In genomic region chr6:157323114-157323923, GRCh38 we compare ENCODE assay signal across 8 cellular contexts. TPM values are rescaled to one million over a fixed set of nuclear protein-coding genes. Genes with fewer than 3 reads are reported as not detected.
A peak's percentile ranks its signal among the peaks of the same experiment; 100 is the strongest.
DNase-seq lines count a peak whose midpoint lies in the region; ATAC-seq and TF ChIP-seq lines count a peak whose summit lies in the region.

Gene TMEM242, minus strand, starts transcription at chr6:157323519. Its CDS starts 20 bp downstream, at chr6:157323499.

- peak; percentile 94 for DNase-seq in AG20443 (ENCODE audit: low spot score)
- peak; percentile 82 to 86 for DNase-seq in activated CD4-positive, alpha-beta T cell treated with anti-CD3 and anti-CD28 coated beads, Interleukin-2, amount 50 U/mL, for 4 hours
- DNase-seq in effector memory CD8-positive, alpha-beta T cell: peak; percentile 84 to 92 (median 87)
- DNase-seq in mesothelial cell of epicardium (ENCODE audit: low spot score in 2 of 2, unreplicated experiment in 2 of 2): peak; percentile 75 to 91
- peak; percentile 75 to 80 for DNase-seq in stimulated activated CD8-positive, alpha-beta memory T cell treated with anti-CD3 and anti-CD28 coated beads, Interleukin-2, amount 100 ng/mL, for 1 hour (ENCODE audit: low read depth in 2 of 2)
- no peak for DNase-seq in amygdala (lab: John Stamatoyannopoulos, UW)

- peak; percentile 27 for TF ChIP-seq CTCF in mesothelial cell of epicardium (IDR thresholded peaks at IDR 0.05; ENCODE audit: unreplicated experiment)

- no peaks in the 10 kb centered on the region for H3K9me3 Mint-ChIP-seq in effector memory CD8-positive, alpha-beta T cell
- H3K9me3 Mint-ChIP-seq in mesothelial cell of epicardium: no peaks in the 10 kb centered on the region

- H3K27ac Mint-ChIP-seq in effector memory CD8-positive, alpha-beta T cell: peak within 1 kb of the TSS; percentile 89 to 94
- peak within 1 kb of the TSS; percentile 99 for H3K27ac Mint-ChIP-seq in mesothelial cell of epicardium

- ATAC-seq in GM19397 (IDR thresholded peaks at IDR 0.05; ENCODE audit: unreplicated experiment) (peak; percentile 91), HG03571 (IDR thresholded peaks at IDR 0.05; ENCODE audit: unreplicated experiment) (peak; percentile 86)
- peak; percentile 92 for ATAC-seq in effector memory CD8-positive, alpha-beta T cell (replicated peaks)

- H3K36me3 Mint-ChIP-seq in effector memory CD8-positive, alpha-beta T cell (ENCODE audit: insufficient read depth): peaks cover 18% of the 10 kb centered on the region
- H3K36me3 Mint-ChIP-seq in mesothelial cell of epicardium: peaks cover 4% of the 10 kb centered on the region

- peak within 1 kb of the TSS; percentile 95 to 98 for H3K4me3 Mint-ChIP-seq in effector memory CD8-positive, alpha-beta T cell
- peak within 1 kb of the TSS; percentile 97 for H3K4me3 Mint-ChIP-seq in mesothelial cell of epicardium

- peaks cover 14 to 17% of the 10 kb centered on the region in 2 donors for H3K4me1 Mint-ChIP-seq in effector memory CD8-positive, alpha-beta T cell (ENCODE audit: low read depth in 2 of 2)
- H3K4me1 Mint-ChIP-seq in mesothelial cell of epicardium: peaks cover 32% of the 10 kb centered on the region

- H3K27me3 Mint-ChIP-seq in effector memory CD8-positive, alpha-beta T cell: peaks cover 9 to 21% of the 10 kb centered on the region in 2 donors
- H3K27me3 Mint-ChIP-seq in mesothelial cell of epicardium (ENCODE audit: low read depth): no peaks in the 10 kb centered on the region

RNA-seq across cellular contexts. Expression of gene TMEM242, which starts in this region (rescaled TPM):
- total RNA-seq in mesothelial cell of epicardium: 12.3 to 13.3 TPM (median 13.0 TPM) in 3 replicates

Comparison
In these comparisons a context has a peak if more than half of its experiments do, and no peak if none do; other contexts are left out.
1. DNase-seq: peak in AG20443 (single experiment), activated CD4-positive, alpha-beta T cell treated with anti-CD3 and anti-CD28 coated beads, Interleukin-2, amount 50 U/mL, for 4 hours (2 of 2), effector memory CD8-positive, alpha-beta T cell (3 of 3), mesothelial cell of epicardium (2 of 2) and stimulated activated CD8-positive, alpha-beta memory T cell treated with anti-CD3 and anti-CD28 coated beads, Interleukin-2, amount 100 ng/mL, for 1 hour (2 of 2); none in amygdala (0 of 56).
2. Peak in every context shown above with its lines, with median percentiles within 50 percentile points of each other: ATAC-seq.